ENCODE assay signal across 16 cellular contexts in genomic region chr11:61345170-61345610, GRCh38. TPM values are rescaled to one million over a fixed set of nuclear protein-coding genes. Genes with fewer than 3 reads are reported as not detected.
A peak's percentile ranks its signal among the peaks of the same experiment; 100 is the strongest.
DNase-seq lines count a peak whose midpoint lies in the region; ATAC-seq and TF ChIP-seq lines count a peak whose summit lies in the region.
"Had no signal": no experiment of that assay in that cellular context is flagged by ENCODE, and none has a peak within 500 bp of the region (broad histone marks: within the 10 kb centered on the region; RNA-seq: fewer than 3 reads in every experiment).

No MANE protein-coding gene starts in this region.

- peak overlapping the region in 6 of 11 experiments; percentile 3 to 62 (median 26); a peak in 5 of 22 replicates for H3K27ac ChIP-seq in BLaER1 treated with 17β-estradiol and CSF1 and Interleukin-3, amounts not matched to agents 10 nM and 100 nM
- H3K27ac ChIP-seq in duodenal mucosa (ENCODE audit: low read depth, low read length): peak overlapping the region; percentile 13
- H3K27ac ChIP-seq in A673 (ENCODE audit: low read depth, low read length, poor library complexity, severe bottlenecking): no peak overlapping the region
- H3K27ac ChIP-seq: pancreas had no signal

- no peak for TF ChIP-seq CTCF in nephron progenitor cell (IDR thresholded peaks at IDR 0.05)
- TF ChIP-seq CTCF in A673 (conservative IDR thresholded peaks at IDR 0.05; ENCODE audit: low read depth, low read length): no peak

- no peaks in the 10 kb centered on the region for H3K4me1 Mint-ChIP-seq in nephron progenitor cell

- no peaks in the 10 kb centered on the region for H3K9me3 ChIP-seq in BLaER1 treated with 17β-estradiol and CSF1 and Interleukin-3, amounts not matched to agents 10 nM and 100 nM (replicated peaks in 1 of 11)
- H3K9me3 ChIP-seq in duodenal mucosa (ENCODE audit: control insufficient read depth in 1 of 2, low read length in 2 of 2) (no peaks in the 10 kb centered on the region), A673 (ENCODE audit: low read depth, low read length, poor library complexity, severe bottlenecking) (no peaks in the 10 kb centered on the region)
- H3K9me3 ChIP-seq: pancreas had no signal

- CTCF ChIA-PET in A673 (lab: Charles Lee): no interaction called here

- H3K9me3 Mint-ChIP-seq in nephron progenitor cell: no peaks in the 10 kb centered on the region
- H3K9me3 Mint-ChIP-seq: activated CD8-positive, alpha-beta T cell treated with anti-CD3 and anti-CD28 coated beads for 36 hours; dendritic cell treated with granulocyte-macrophage colony-stimulating factor and Interleukin-4, amounts not matched to agents 40 ng/mL and 50 ng/mL, for 4 days had no signal

- peak overlapping the region in 2 of 11 experiments; percentile 23 to 79; a peak in 2 of 22 replicates for H3K4me2 ChIP-seq in BLaER1 treated with 17β-estradiol and CSF1 and Interleukin-3, amounts not matched to agents 10 nM and 100 nM

- intact Hi-C loops in posterior vena cava (cut with DNase I): no loop called here
- intact Hi-C loops in A673 (cut with micrococcal nuclease; ENCODE audit: unreplicated experiment): no loop called here

- peaks cover 7 to 73% (median 31%) of the 10 kb centered on the region in 10 experiments; a peak in 17 of 20 replicates for H3K4me1 ChIP-seq in BLaER1 treated with 17β-estradiol and CSF1 and Interleukin-3, amounts not matched to agents 10 nM and 100 nM
- H3K4me1 ChIP-seq in duodenal mucosa (ENCODE audit: control insufficient read depth in 1 of 2, insufficient read depth in 2 of 2, low read length in 2 of 2) (peaks cover 22 to 24% of the 10 kb centered on the region in 2 donors), A673 (ENCODE audit: insufficient read depth, low read length, poor library complexity, severe bottlenecking) (no peaks in the 10 kb centered on the region)
- H3K4me1 ChIP-seq: pancreas had no signal

- peaks cover 16% of the 10 kb centered on the region for H3K36me3 Mint-ChIP-seq in nephron progenitor cell (ENCODE audit: low read depth)

- DNase-seq in NCI-H226 (peak; percentile 11), posterior vena cava (ENCODE audit: low spot score) (peak; percentile 77), NCI-H526 treated with DMSO at 0.1 percent for 48 hours (lab: John Stamatoyannopoulos, UW) (no peak), nephron progenitor cell (no peak), A673 (ENCODE audit: low spot score) (no peak)
- DNase-seq: activated CD8-positive, alpha-beta T cell treated with anti-CD3 and anti-CD28 coated beads for 36 hours; DMS79 treated with DMSO at 0.1 percent for 48 hours; mesenchymal stem cell; NCI-H1048; NCI-H510A treated with DMSO at 0.1 percent for 48 hours; pancreas; SHP77 had no signal

- no peak overlapping the region for H3K4me3 Mint-ChIP-seq in nephron progenitor cell
- H3K4me3 Mint-ChIP-seq: activated CD8-positive, alpha-beta T cell treated with anti-CD3 and anti-CD28 coated beads for 36 hours; dendritic cell treated with granulocyte-macrophage colony-stimulating factor and Interleukin-4, amounts not matched to agents 40 ng/mL and 50 ng/mL, for 4 days had no signal

- H4K20me1 ChIP-seq in BLaER1 treated with 17β-estradiol and CSF1 and Interleukin-3, amounts not matched to agents 10 nM and 100 nM: peaks cover 0 to 7% (median 0%) of the 10 kb centered on the region in 11 experiments; a peak in 1 of 22 replicates

- no TSS peak for BruUV-seq in A673 (replicated peaks; lab: Mats Ljungman, UMichigan)

- H3K9ac ChIP-seq in BLaER1 treated with 17β-estradiol and CSF1 and Interleukin-3, amounts not matched to agents 10 nM and 100 nM: peak overlapping the region in 4 of 11 experiments; percentile 2 to 30 (median 8); a peak in 4 of 22 replicates
- H3K9ac ChIP-seq in duodenal mucosa (ENCODE audit: low read depth in 1 of 2, low read length in 2 of 2): no peak overlapping the region

- H3K4me3 ChIP-seq in BLaER1 treated with 17β-estradiol and CSF1 and Interleukin-3, amounts not matched to agents 10 nM and 100 nM: no peak overlapping the region
- no peak overlapping the region for H3K4me3 ChIP-seq in duodenal mucosa (ENCODE audit: low read depth in 1 of 2, low read length in 2 of 2)
- H3K4me3 ChIP-seq in A673 (ENCODE audit: low read depth, low read length, poor library complexity, severe bottlenecking): no peak overlapping the region
- H3K4me3 ChIP-seq: pancreas had no signal

- no peaks in the 10 kb centered on the region for H3K27me3 ChIP-seq in BLaER1 treated with 17β-estradiol and CSF1 and Interleukin-3, amounts not matched to agents 10 nM and 100 nM
- H3K27me3 ChIP-seq in duodenal mucosa (ENCODE audit: control insufficient read depth in 1 of 2, insufficient read depth in 2 of 2, low read length in 2 of 2) (no peaks in the 10 kb centered on the region), A673 (replicated peaks; ENCODE audit: insufficient read depth, low read depth, low read length, poor library complexity) (no peaks in the 10 kb centered on the region)
- H3K27me3 ChIP-seq: pancreas had no signal

- H3K36me3 ChIP-seq in BLaER1 treated with 17β-estradiol and CSF1 and Interleukin-3, amounts not matched to agents 10 nM and 100 nM: peaks cover 25 to 65% (median 34%) of the 10 kb centered on the region in 11 experiments
- H3K36me3 ChIP-seq in duodenal mucosa (ENCODE audit: control insufficient read depth in 1 of 2, insufficient read depth in 2 of 2, low read length in 2 of 2) (peaks cover 39 to 93% of the 10 kb centered on the region in 2 donors), A673 (ENCODE audit: insufficient read depth, low read length, poor library complexity, severe bottlenecking) (peaks cover 26% of the 10 kb centered on the region)

- no peak for ATAC-seq in GM19397 (IDR thresholded peaks at IDR 0.05; ENCODE audit: unreplicated experiment)
- ATAC-seq: activated CD8-positive, alpha-beta T cell treated with anti-CD3 and anti-CD28 coated beads for 36 hours; pancreas had no signal

- H3K27ac Mint-ChIP-seq in nephron progenitor cell: no peak overlapping the region
- H3K27ac Mint-ChIP-seq: activated CD8-positive, alpha-beta T cell treated with anti-CD3 and anti-CD28 coated beads for 36 hours had no signal

- POLR2A ChIA-PET in A673 (lab: Charles Lee; ENCODE audit: low non-redundant PET): no interaction called here

- no peaks in the 10 kb centered on the region for H3K27me3 Mint-ChIP-seq in nephron progenitor cell (ENCODE audit: low read depth, poor library complexity)
- H3K27me3 Mint-ChIP-seq: activated CD8-positive, alpha-beta T cell treated with anti-CD3 and anti-CD28 coated beads for 36 hours; dendritic cell treated with granulocyte-macrophage colony-stimulating factor and Interleukin-4, amounts not matched to agents 40 ng/mL and 50 ng/mL, for 4 days had no signal

RNA-seq across cellular contexts. Expression of gene TKFC, which starts 12.2 kb away (rescaled TPM):
- 10 to 100 TPM; 15.2 to 24.6 TPM for total RNA-seq in posterior vena cava
- 82.3 and 94.2 TPM in 2 replicates for total RNA-seq in A673 (2021)

RNA-seq across cellular contexts. Expression of gene DDB1, which starts 12.3 kb away (rescaled TPM):
- total RNA-seq in posterior vena cava (100 to 1,000 TPM; 142 to 151 TPM), A673 (2021) (305 and 307 TPM in 2 replicates)

RNA-seq across cellular contexts. Expression of gene CYB561A3, which starts 16.5 kb away (rescaled TPM):
- total RNA-seq in posterior vena cava: 10 to 100 TPM; 28.9 to 33.6 TPM
- total RNA-seq in A673 (2021): 42.1 and 54.7 TPM in 2 replicates

RNA-seq across cellular contexts. Expression of gene TMEM138, which starts 17.0 kb away (rescaled TPM):
- total RNA-seq in posterior vena cava: 10 to 100 TPM; 36.0 to 49.2 TPM
- 58.8 and 82.8 TPM in 2 replicates for total RNA-seq in A673 (2021)

RNA-seq across cellular contexts. Expression of gene TMEM216, which starts 47.2 kb away (rescaled TPM):
- total RNA-seq in posterior vena cava (1 to 10 TPM; 7.0 to 7.1 TPM), A673 (2021) (11.5 and 11.6 TPM in 2 replicates)

Comparison
In these comparisons a context has a peak if more than half of its experiments do, and no peak if none do; other contexts are left out.
1. DNase-seq: peak in NCI-H226 (single experiment) and posterior vena cava (single experiment); none in NCI-H526 treated with DMSO at 0.1 percent for 48 hours (single experiment), nephron progenitor cell (single experiment) and A673 (single experiment).